ENCODE assay signal across 8 cellular contexts in the genomic region with DNA sequence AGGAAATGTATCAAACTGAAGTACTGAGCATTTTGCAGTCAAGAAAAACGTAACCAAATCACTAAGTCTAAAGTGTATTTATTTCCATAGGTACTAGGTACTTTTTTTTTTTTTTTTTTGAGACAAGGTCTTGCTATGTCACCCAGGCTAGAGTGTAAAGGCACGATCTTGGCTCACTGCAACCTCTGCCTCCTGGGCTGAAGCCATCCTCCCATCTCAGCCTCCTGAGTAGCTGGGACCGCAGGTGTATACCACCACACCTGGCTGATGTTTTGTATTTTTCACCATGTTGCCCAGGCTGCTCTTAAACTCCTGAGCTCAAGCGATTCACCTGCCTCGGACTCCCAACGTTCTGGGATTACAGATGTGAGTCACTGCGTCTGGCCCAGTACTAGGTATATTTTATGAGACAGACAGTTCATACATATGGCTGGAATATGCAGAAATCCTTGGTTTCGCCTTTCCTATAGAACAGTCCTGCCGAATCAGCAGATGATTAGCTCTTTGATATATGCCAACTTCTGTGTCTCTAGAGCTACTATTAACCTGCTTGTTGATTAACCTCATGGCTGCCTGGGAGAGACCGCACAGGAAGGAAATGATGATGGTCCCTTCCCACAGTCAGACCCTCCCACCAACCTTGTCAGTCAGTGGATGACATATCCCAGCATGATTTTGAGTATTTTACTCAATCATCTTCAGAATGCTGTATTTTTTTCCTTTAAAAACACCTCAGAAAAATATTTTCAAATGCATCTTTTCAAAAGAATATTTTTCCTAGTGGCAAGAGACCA.
A peak's percentile ranks its signal among the peaks of the same experiment; 100 is the strongest.
DNase-seq lines count a peak whose midpoint lies in the region; ATAC-seq and TF ChIP-seq lines count a peak whose summit lies in the region.

No MANE protein-coding gene starts in this region.

- no peaks in the 10 kb centered on the region for H3K27me3 Mint-ChIP-seq in activated naive CD8-positive, alpha-beta T cell treated with anti-CD3 and anti-CD28 coated beads, Interleukin-2, amount 50 U/mL, for 24 hours

- peak; percentile 64 for DNase-seq in activated CD4-positive, alpha-beta T cell treated with anti-CD3 and anti-CD28 coated beads for 48 hours
- peak; percentile 56 for DNase-seq in activated naive CD8-positive, alpha-beta T cell treated with anti-CD3 and anti-CD28 coated beads, Interleukin-2, amount 50 U/mL, for 24 hours
- DNase-seq in stimulated activated CD4-positive, alpha-beta T cell treated with anti-CD3 and anti-CD28 coated beads, Interleukin-4, amount 100 ng/mL, for 48 hours (ENCODE audit: low read depth in 2 of 2): peak; percentile 24 to 40
- DNase-seq in NCI-H2081 treated with DMSO at 0.1 percent for 48 hours (lab: John Stamatoyannopoulos, UW): no peak
- DNase-seq in GM10248 (ENCODE audit: extremely low spot score): no peak
- no peak for DNase-seq in GM19240 (ENCODE audit: insufficient read length, low spot score)

- H3K36me3 Mint-ChIP-seq in activated naive CD8-positive, alpha-beta T cell treated with anti-CD3 and anti-CD28 coated beads, Interleukin-2, amount 50 U/mL, for 24 hours (ENCODE audit: low read depth): peaks cover 34% of the 10 kb centered on the region

- H3K4me1 Mint-ChIP-seq in activated naive CD8-positive, alpha-beta T cell treated with anti-CD3 and anti-CD28 coated beads, Interleukin-2, amount 50 U/mL, for 24 hours: peaks cover 60% of the 10 kb centered on the region

- POLR2A ChIA-PET in GM10248 (lab: Yijun Ruan, JAX): interaction anchor here (0.6 kb wide), 1 partner anchor 242 kb away, joined by 6 read pairs; no protein-coding TSS in a partner anchor

- H3K27ac Mint-ChIP-seq in activated naive CD8-positive, alpha-beta T cell treated with anti-CD3 and anti-CD28 coated beads, Interleukin-2, amount 50 U/mL, for 24 hours: peak overlapping the region; percentile 81

- CTCF ChIA-PET in GM10248 (lab: Yijun Ruan, JAX): interaction anchor here (0.6 to 1.8 kb wide), 4 partner anchors 10 to 70 kb away, joined by 3 to 4 read pairs (median 3); no protein-coding TSS in a partner anchor

- no peaks in the 10 kb centered on the region for H3K9me3 Mint-ChIP-seq in activated naive CD8-positive, alpha-beta T cell treated with anti-CD3 and anti-CD28 coated beads, Interleukin-2, amount 50 U/mL, for 24 hours

- peak overlapping the region; percentile 37 for H3K4me3 Mint-ChIP-seq in activated naive CD8-positive, alpha-beta T cell treated with anti-CD3 and anti-CD28 coated beads, Interleukin-2, amount 50 U/mL, for 24 hours

- no peak for TF ChIP-seq CTCF in GM10248 (IDR thresholded peaks at IDR 0.05; ENCODE audit: control extremely low read depth, extremely low read depth, low read depth, missing control alignments)

- ATAC-seq in HG03378 (IDR thresholded peaks at IDR 0.05; ENCODE audit: unreplicated experiment) (peak; percentile 59), HG03159 (IDR thresholded peaks at IDR 0.05; ENCODE audit: unreplicated experiment) (no peak)
- peak; percentile 82 for ATAC-seq in activated naive CD8-positive, alpha-beta T cell treated with anti-CD3 and anti-CD28 coated beads, Interleukin-2, amount 50 U/mL, for 24 hours

Comparison
In these comparisons a context has a peak if more than half of its experiments do, and no peak if none do; other contexts are left out.
1. DNase-seq: peak in activated CD4-positive, alpha-beta T cell treated with anti-CD3 and anti-CD28 coated beads for 48 hours (single experiment), activated naive CD8-positive, alpha-beta T cell treated with anti-CD3 and anti-CD28 coated beads, Interleukin-2, amount 50 U/mL, for 24 hours (single experiment) and stimulated activated CD4-positive, alpha-beta T cell treated with anti-CD3 and anti-CD28 coated beads, Interleukin-4, amount 100 ng/mL, for 48 hours (2 of 2); none in NCI-H2081 treated with DMSO at 0.1 percent for 48 hours (single experiment), GM10248 (single experiment) and GM19240 (single experiment).